8 cellular contexts compared by ENCODE assay signal in the genomic region with DNA sequence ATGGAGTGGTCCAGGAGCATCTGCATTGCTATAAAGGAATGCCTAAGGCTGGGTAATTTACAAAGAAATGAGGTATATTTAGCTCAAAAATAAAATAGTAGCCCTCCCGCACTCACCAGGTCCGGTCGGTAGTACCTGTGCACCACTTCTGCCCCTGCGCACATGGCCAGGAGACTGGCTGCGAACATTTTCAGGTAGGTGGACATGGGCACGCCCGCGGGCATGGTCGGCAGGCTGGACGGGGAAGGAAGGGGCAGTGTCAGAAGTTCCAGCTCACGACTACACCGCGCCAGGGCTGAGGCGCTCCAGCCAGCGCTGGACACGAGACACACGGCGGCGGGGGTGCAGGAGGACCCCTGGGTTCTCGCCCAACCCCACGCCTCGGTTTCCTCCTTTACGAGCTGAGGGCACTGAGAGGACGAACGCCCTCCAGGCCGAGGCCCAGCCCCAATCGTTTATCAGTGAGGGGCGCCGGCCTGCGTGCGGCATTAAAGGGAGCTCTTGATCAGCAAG. TPM values are rescaled to one million over a fixed set of nuclear protein-coding genes. Genes with fewer than 3 reads are reported as not detected.
DNase-seq lines count a peak whose midpoint lies in the region; ATAC-seq and TF ChIP-seq lines count a peak whose summit lies in the region.

No MANE protein-coding gene starts in this region.

- peak overlapping the region; percentile 71 for H3K27ac ChIP-seq in CD8-positive, alpha-beta memory T cell (ENCODE audit: low read depth, low read length)
- H3K27ac ChIP-seq in HUES6 (ENCODE audit: low read depth, low read length) = peak overlapping the region; percentile 62
- peak overlapping the region; percentile 88 for H3K27ac ChIP-seq in angular gyrus (ENCODE audit: low read depth, low read length)
- peak overlapping the region; percentile 84 to 91 (median 86) for H3K27ac ChIP-seq in stomach

- peak in 1 of 5 donors; percentile 2 for DNase-seq in CD8-positive, alpha-beta memory T cell
- no peak for DNase-seq in immature natural killer cell
- no peak for DNase-seq in stomach
- DNase-seq in NCI-H446 treated with DMSO at 0.1 percent for 48 hours (lab: John Stamatoyannopoulos, UW) = no peak
- no peak for DNase-seq in D341Med (ENCODE audit: low spot score)

- peak; percentile 35 for ATAC-seq in GM21360 (IDR thresholded peaks at IDR 0.05; ENCODE audit: unreplicated experiment)

- WGBS in stomach, 5 donors = 0 to 1% (median 0%) methylated on average over 14 to 31 of the region's 31 CpGs

- intact Hi-C loops in stomach (cut with DNase I; ENCODE audit: low total_unique reads) = no loop called here

- H3K27me3 ChIP-seq in CD8-positive, alpha-beta memory T cell (ENCODE audit: insufficient read depth, low read length, poor library complexity, severe bottlenecking) = no peaks in the 10 kb centered on the region
- H3K27me3 ChIP-seq in HUES6 (ENCODE audit: control insufficient read depth, insufficient read depth, low read length) = no peaks in the 10 kb centered on the region
- H3K27me3 ChIP-seq in stomach = no peaks in the 10 kb centered on the region

- H3K27me3 Mint-ChIP-seq in CD8-positive, alpha-beta memory T cell = peaks cover 0 to 3% of the 10 kb centered on the region in 2 donors
- H3K27me3 Mint-ChIP-seq in immature natural killer cell (ENCODE audit: low read depth in 3 of 3) = peaks cover 7 to 10% (median 9%) of the 10 kb centered on the region in 3 donors

- CTCF ChIA-PET in CD8-positive, alpha-beta memory T cell (lab: Charles Lee) = interaction anchor here (1.0 to 2.4 kb wide), 4 partner anchors 9 to 153 kb away, joined by 3 to 23 read pairs (median 8); partner anchors contain the start of genes HSP90B1 and TDG

- no peaks in the 10 kb centered on the region for H3K9me3 ChIP-seq in CD8-positive, alpha-beta memory T cell (ENCODE audit: low read length)
- H3K9me3 ChIP-seq in HUES6 (ENCODE audit: control insufficient read depth, insufficient read depth, low read depth, low read length) (no peaks in the 10 kb centered on the region), stomach (no peaks in the 10 kb centered on the region)

- H3K36me3 ChIP-seq in CD8-positive, alpha-beta memory T cell (ENCODE audit: insufficient read depth, low read length) = peaks cover 14% of the 10 kb centered on the region
- H3K36me3 ChIP-seq in HUES6 (ENCODE audit: control insufficient read depth, insufficient read depth, low read length) = peaks cover 31% of the 10 kb centered on the region
- peaks cover 17 to 30% (median 29%) of the 10 kb centered on the region in 4 donors for H3K36me3 ChIP-seq in stomach

- TF ChIP-seq CTCF in stomach (IDR thresholded peaks at IDR 0.05) = no peak

- H3K27ac Mint-ChIP-seq in CD8-positive, alpha-beta memory T cell = peak overlapping the region; percentile 93 to 99 (median 99)
- H3K27ac Mint-ChIP-seq in immature natural killer cell = peak overlapping the region; percentile 99 to 100 (median 99)

- no peak for TF ChIP-seq EP300 in stomach (IDR thresholded peaks at IDR 0.05)

- H3K4me3 ChIP-seq in CD8-positive, alpha-beta memory T cell (ENCODE audit: low read length) = peak overlapping the region; percentile 71
- H3K4me3 ChIP-seq in HUES6 (ENCODE audit: low read depth, low read length) (peak overlapping the region; percentile 90), stomach (peak overlapping the region; percentile 59 to 89 (median 72))

- no peak for TF ChIP-seq POLR2A in stomach (IDR thresholded peaks at IDR 0.05)

- peak overlapping the region; percentile 92 for H3K9ac ChIP-seq in HUES6 (ENCODE audit: low read length)

- H3K36me3 Mint-ChIP-seq in CD8-positive, alpha-beta memory T cell = peaks cover 0 to 42% (median 4%) of the 10 kb centered on the region in 3 donors
- peaks cover 3 to 10% (median 4%) of the 10 kb centered on the region in 3 donors for H3K36me3 Mint-ChIP-seq in immature natural killer cell

- H3K4me3 Mint-ChIP-seq in CD8-positive, alpha-beta memory T cell = peak overlapping the region; percentile 96 to 100 (median 99)
- H3K4me3 Mint-ChIP-seq in immature natural killer cell = peak overlapping the region; percentile 97 to 99 (median 99)

- no peaks in the 10 kb centered on the region for H3K9me3 Mint-ChIP-seq in CD8-positive, alpha-beta memory T cell
- H3K9me3 Mint-ChIP-seq in immature natural killer cell = no peaks in the 10 kb centered on the region

- H3K4me1 Mint-ChIP-seq in CD8-positive, alpha-beta memory T cell = peaks cover 34 to 54% (median 45%) of the 10 kb centered on the region in 3 donors
- peaks cover 33 to 71% of the 10 kb centered on the region in 2 donors for H3K4me1 Mint-ChIP-seq in immature natural killer cell

- POLR2A ChIA-PET in CD8-positive, alpha-beta memory T cell (lab: Charles Lee) = interaction anchor here (0.7 to 2.3 kb wide), 7 partner anchors 9 to 182 kb away, joined by 3 to 52 read pairs (median 4); partner anchors contain the start of genes HSP90B1, NFYB, NT5DC3 and TDG

- H3K4me1 ChIP-seq in CD8-positive, alpha-beta memory T cell (ENCODE audit: insufficient read depth, low read length) = peaks cover 14% of the 10 kb centered on the region
- H3K4me1 ChIP-seq in HUES6 (ENCODE audit: control insufficient read depth, insufficient read depth, low read length) (peaks cover 5% of the 10 kb centered on the region), stomach (peaks cover 12 to 41% (median 31%) of the 10 kb centered on the region in 4 donors)

RNA-seq across cellular contexts. Expression of gene TDG, which starts 9.1 kb away (rescaled TPM):
- total RNA-seq in CD8-positive, alpha-beta memory T cell = 10 to 100 TPM; 51.2 to 52.6 TPM
- polyA plus RNA-seq in CD8-positive, alpha-beta memory T cell = 24.1 TPM
- polyA plus RNA-seq in immature natural killer cell (10 to 100 TPM; 26.6 to 30.1 (median 26.8) TPM), stomach (10 to 100 TPM in 1 of 3 donors, 1 to 10 TPM in 2; 9.2 to 10.2 (median 9.5) TPM)
- total RNA-seq in stomach = 10 to 100 TPM; 17.4 to 44.1 (median 19.8) TPM

RNA-seq across cellular contexts. Expression of gene HSP90B1, which starts 26.4 kb away (rescaled TPM):
- total RNA-seq in CD8-positive, alpha-beta memory T cell = 100 to 1,000 TPM; 461 to 488 TPM
- polyA plus RNA-seq in CD8-positive, alpha-beta memory T cell = 348 TPM
- polyA plus RNA-seq in immature natural killer cell = 100 to 1,000 TPM; 192 to 349 (median 263) TPM
- total RNA-seq in stomach = 100 to 1,000 TPM; 301 to 515 (median 395) TPM
- polyA plus RNA-seq in stomach = 100 to 1,000 TPM in 2 of 3 donors, 10 to 100 TPM in 1; 72.6 to 240 (median 216) TPM
